Comparison of ENCODE assay signal across 9 cellular contexts in genomic region chr5:154862766-154863165, GRCh38.
DNase-seq lines count a peak whose midpoint lies in the region; ATAC-seq lines count a peak whose summit lies in the region.
"Had no signal": no experiment of that assay in that cellular context is flagged by ENCODE, and none has a peak within 500 bp of the region (broad histone marks: within the 10 kb centered on the region; RNA-seq: fewer than 3 reads in every experiment).

No MANE protein-coding gene starts in this region.

- H3K27me3 Mint-ChIP-seq in activated naive CD4-positive, alpha-beta T cell treated with anti-CD3 and anti-CD28 coated beads, Interleukin-2, amount 50 U/mL, for 24 hours = no peaks in the 10 kb centered on the region
- H3K27me3 Mint-ChIP-seq in central memory CD8-positive, alpha-beta T cell = no peaks in the 10 kb centered on the region
- no peaks in the 10 kb centered on the region for H3K27me3 Mint-ChIP-seq in stimulated activated memory B cell treated with anti-CD40 and anti-IgM and Interleukin-4, amounts not matched to agents 10 μg/mL and 1 μg/mL and 100 μg/mL, for 72 hours

- H3K36me3 Mint-ChIP-seq in activated naive CD4-positive, alpha-beta T cell treated with anti-CD3 and anti-CD28 coated beads, Interleukin-2, amount 50 U/mL, for 24 hours = peaks cover 9% of the 10 kb centered on the region
- H3K36me3 Mint-ChIP-seq in central memory CD8-positive, alpha-beta T cell (ENCODE audit: insufficient read depth) = peaks cover 60% of the 10 kb centered on the region
- H3K36me3 Mint-ChIP-seq in stimulated activated memory B cell treated with anti-CD40 and anti-IgM and Interleukin-4, amounts not matched to agents 10 μg/mL and 1 μg/mL and 100 μg/mL, for 72 hours = peaks cover 32% of the 10 kb centered on the region

- peaks cover 66% of the 10 kb centered on the region for H3K4me1 Mint-ChIP-seq in activated naive CD4-positive, alpha-beta T cell treated with anti-CD3 and anti-CD28 coated beads, Interleukin-2, amount 50 U/mL, for 24 hours
- H3K4me1 Mint-ChIP-seq in central memory CD8-positive, alpha-beta T cell = peaks cover 48% of the 10 kb centered on the region
- peaks cover 43% of the 10 kb centered on the region for H3K4me1 Mint-ChIP-seq in stimulated activated memory B cell treated with anti-CD40 and anti-IgM and Interleukin-4, amounts not matched to agents 10 μg/mL and 1 μg/mL and 100 μg/mL, for 72 hours

- H3K27ac Mint-ChIP-seq in activated naive CD4-positive, alpha-beta T cell treated with anti-CD3 and anti-CD28 coated beads, Interleukin-2, amount 50 U/mL, for 24 hours = peak overlapping the region; percentile 90
- no peak overlapping the region for H3K27ac Mint-ChIP-seq in central memory CD8-positive, alpha-beta T cell (ENCODE audit: low read depth)
- H3K27ac Mint-ChIP-seq in stimulated activated memory B cell treated with anti-CD40 and anti-IgM and Interleukin-4, amounts not matched to agents 10 μg/mL and 1 μg/mL and 100 μg/mL, for 72 hours = peak overlapping the region; percentile 93

- no peak for ATAC-seq in central memory CD8-positive, alpha-beta T cell (replicated peaks; ENCODE audit: extremely low read depth, poor library complexity, severe bottlenecking)
- no peak for ATAC-seq in stimulated activated memory B cell treated with anti-CD40 and anti-IgM and Interleukin-4, amounts not matched to agents 10 μg/mL and 1 μg/mL and 100 μg/mL, for 72 hours

- H3K4me3 Mint-ChIP-seq in activated naive CD4-positive, alpha-beta T cell treated with anti-CD3 and anti-CD28 coated beads, Interleukin-2, amount 50 U/mL, for 24 hours = peak overlapping the region; percentile 20
- peak overlapping the region; percentile 93 for H3K4me3 Mint-ChIP-seq in central memory CD8-positive, alpha-beta T cell
- H3K4me3 Mint-ChIP-seq in stimulated activated memory B cell treated with anti-CD40 and anti-IgM and Interleukin-4, amounts not matched to agents 10 μg/mL and 1 μg/mL and 100 μg/mL, for 72 hours = no peak overlapping the region

- no peak for DNase-seq in activated naive CD4-positive, alpha-beta T cell treated with anti-CD3 and anti-CD28 coated beads, Interleukin-2, amount 50 U/mL, for 16 hours
- peak; percentile 38 for DNase-seq in RPMI8226
- no peak for DNase-seq in central memory CD8-positive, alpha-beta T cell (ENCODE audit: low spot score in 2 of 2)
- no peak for DNase-seq in middle frontal gyrus (ENCODE audit: extremely low spot score, low spot score)
- DNase-seq in cortex of kidney (lab: John Stamatoyannopoulos, UW) = no peak
- DNase-seq in NCI-H1417 treated with DMSO at 0.1 percent for 48 hours (lab: John Stamatoyannopoulos, UW) = no peak
- DNase-seq: NCI-H187 treated with DMSO at 0.1 percent for 48 hours had no signal

- no peaks in the 10 kb centered on the region for H3K9me3 Mint-ChIP-seq in activated naive CD4-positive, alpha-beta T cell treated with anti-CD3 and anti-CD28 coated beads, Interleukin-2, amount 50 U/mL, for 24 hours
- no peaks in the 10 kb centered on the region for H3K9me3 Mint-ChIP-seq in central memory CD8-positive, alpha-beta T cell
- no peaks in the 10 kb centered on the region for H3K9me3 Mint-ChIP-seq in stimulated activated memory B cell treated with anti-CD40 and anti-IgM and Interleukin-4, amounts not matched to agents 10 μg/mL and 1 μg/mL and 100 μg/mL, for 72 hours
